ENCODE assay signal across 13 cellular contexts in genomic region chr3:9098716-9099675, GRCh38.
A peak's percentile ranks its signal among the peaks of the same experiment; 100 is the strongest.
DNase-seq lines count a peak whose midpoint lies in the region; ATAC-seq and TF ChIP-seq lines count a peak whose summit lies in the region.
"Had no signal": no experiment of that assay in that cellular context is flagged by ENCODE, and none has a peak within 500 bp of the region (broad histone marks: within the 10 kb centered on the region; RNA-seq: fewer than 3 reads in every experiment).

No MANE protein-coding gene starts in this region.

- TF ChIP-seq CTCF in nephron (IDR thresholded peaks at IDR 0.05; ENCODE audit: unreplicated experiment in 3 of 3): no peak
- no peak for TF ChIP-seq CTCF in progenitor cell of endocrine pancreas (IDR thresholded peaks at IDR 0.05; ENCODE audit: unreplicated experiment)

- H3K36me3 Mint-ChIP-seq in nephron (ENCODE audit: low read depth) (peaks cover 10% of the 10 kb centered on the region), progenitor cell of endocrine pancreas (ENCODE audit: insufficient read depth) (peaks cover 6% of the 10 kb centered on the region)

- H3K27me3 Mint-ChIP-seq in nephron (ENCODE audit: low read depth): peaks cover 5% of the 10 kb centered on the region
- H3K27me3 Mint-ChIP-seq in progenitor cell of endocrine pancreas: peaks cover 29% of the 10 kb centered on the region
- H3K27me3 Mint-ChIP-seq: activated CD4-positive, alpha-beta T cell treated with anti-CD3 and anti-CD28 coated beads for 36 hours had no signal

- peak in 12 of 14 donors; percentile 27 to 80 (median 63) for DNase-seq in C1 segment of cervical spinal cord (lab: John Stamatoyannopoulos, UW)
- DNase-seq in NCI-H2029 (lab: John Stamatoyannopoulos, UW): peak; percentile 46
- peak; percentile 91 for DNase-seq in cerebellar cortex (ENCODE audit: low spot score)
- no peak for DNase-seq in NCI-H526 treated with DMSO at 0.1 percent for 48 hours (lab: John Stamatoyannopoulos, UW)
- DNase-seq in progenitor cell of endocrine pancreas (ENCODE audit: low spot score, unreplicated experiment): no peak
- DNase-seq in epidermal melanocyte (ENCODE audit: insufficient read length, low spot score): no peak
- DNase-seq: activated CD4-positive, alpha-beta T cell treated with anti-CD3 and anti-CD28 coated beads for 36 hours; stimulated activated naive CD4-positive, alpha-beta T cell treated with Interleukin-2 at 50 U/mL for 16 hours had no signal

- H3K27ac Mint-ChIP-seq in nephron (peak overlapping the region; percentile 74 to 94 (median 85)), progenitor cell of endocrine pancreas (no peak overlapping the region)
- H3K27ac Mint-ChIP-seq: activated CD4-positive, alpha-beta T cell treated with anti-CD3 and anti-CD28 coated beads for 36 hours; activated T-helper 1 cell treated with anti-CD3 and anti-CD28 coated beads, Interleukin-12 subunit alpha, Interleukin-12 subunit beta, Interleukin-2, Interleukin-4 antibody, amounts not matched to agents 30 ng/mL and 10 ng/mL and 1 ng/mL, durations not matched to agents 14 hours and 24 hours and 36 hours; B cell; GM23338 had no signal

- ATAC-seq in GM21360 (IDR thresholded peaks at IDR 0.05; ENCODE audit: unreplicated experiment): no peak
- ATAC-seq: activated CD4-positive, alpha-beta T cell treated with anti-CD3 and anti-CD28 coated beads for 36 hours; GM23338 had no signal

- peaks cover 38% of the 10 kb centered on the region for H3K4me1 Mint-ChIP-seq in nephron
- peaks cover 11% of the 10 kb centered on the region for H3K4me1 Mint-ChIP-seq in progenitor cell of endocrine pancreas (ENCODE audit: low read depth)
- H3K4me1 Mint-ChIP-seq: activated CD4-positive, alpha-beta T cell treated with anti-CD3 and anti-CD28 coated beads for 36 hours; B cell had no signal

- H3K9me3 Mint-ChIP-seq in nephron (no peaks in the 10 kb centered on the region), progenitor cell of endocrine pancreas (ENCODE audit: low read depth) (no peaks in the 10 kb centered on the region)
- H3K9me3 Mint-ChIP-seq: activated T-helper 1 cell treated with anti-CD3 and anti-CD28 coated beads, Interleukin-12 subunit alpha, Interleukin-12 subunit beta, Interleukin-2, Interleukin-4 antibody, amounts not matched to agents 30 ng/mL and 10 ng/mL and 1 ng/mL, durations not matched to agents 14 hours and 24 hours and 36 hours; GM23338 had no signal

- H3K4me3 Mint-ChIP-seq in nephron (peak overlapping the region in 2 of 3 experiments; percentile 1 to 5), progenitor cell of endocrine pancreas (ENCODE audit: low read depth) (no peak overlapping the region)
- H3K4me3 Mint-ChIP-seq: activated CD4-positive, alpha-beta T cell treated with anti-CD3 and anti-CD28 coated beads for 36 hours; activated T-helper 1 cell treated with anti-CD3 and anti-CD28 coated beads, Interleukin-12 subunit alpha, Interleukin-12 subunit beta, Interleukin-2, Interleukin-4 antibody, amounts not matched to agents 30 ng/mL and 10 ng/mL and 1 ng/mL, durations not matched to agents 14 hours and 24 hours and 36 hours; B cell; GM23338 had no signal

Comparison
In these comparisons a context has a peak if more than half of its experiments do, and no peak if none do; other contexts are left out.
1. DNase-seq: peak in C1 segment of cervical spinal cord (12 of 14), NCI-H2029 (single experiment) and cerebellar cortex (single experiment); none in NCI-H526 treated with DMSO at 0.1 percent for 48 hours (single experiment), progenitor cell of endocrine pancreas (single experiment) and epidermal melanocyte (single experiment).